ENCODE assay signal across 25 cellular contexts in the genomic region with DNA sequence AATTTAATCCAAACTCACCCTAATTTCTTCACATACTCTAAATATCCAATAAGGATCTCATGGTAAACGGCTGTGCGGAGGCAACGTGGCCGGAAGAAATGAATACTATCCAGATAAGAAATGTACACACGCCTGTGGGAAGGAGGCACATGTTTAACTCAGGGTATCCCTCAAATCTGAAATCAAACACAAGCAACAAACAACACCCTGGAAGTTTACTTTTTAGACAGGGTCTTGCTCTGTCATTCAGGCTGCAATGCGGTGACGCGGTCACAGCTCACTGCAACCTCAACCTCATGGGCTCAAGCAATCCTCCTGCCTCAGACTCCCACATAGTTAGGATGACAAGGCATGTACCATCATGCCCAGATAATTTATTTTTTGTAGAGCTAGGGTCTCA.
"Had no signal": no experiment of that assay in that cellular context is flagged by ENCODE, and none has a peak within 500 bp of the region (broad histone marks: within the 10 kb centered on the region; RNA-seq: fewer than 3 reads in every experiment).

No MANE protein-coding gene starts in this region.

- H3K27ac Mint-ChIP-seq: activated CD8-positive, alpha-beta T cell treated with anti-CD3 and anti-CD28 coated beads, Interleukin-2, amount 10 ng/mL, durations not matched to agents 7 days and 5 days; activated naive CD4-positive, alpha-beta T cell treated with anti-CD3 and anti-CD28 coated beads, Interleukin-2, amount 10 ng/mL, durations not matched to agents 7 days and 5 days; dendritic cell treated with granulocyte-macrophage colony-stimulating factor and Interleukin-4, amounts not matched to agents 40 ng/mL and 50 ng/mL, for 4 days; T-cell had no signal

- H3K9me3 ChIP-seq: left ventricle myocardium inferior, psoas muscle, right atrium auricular region, tibial artery had no signal

- H3K4me3 ChIP-seq: cardiac muscle cell, left ventricle myocardium inferior, psoas muscle, right atrium auricular region, tibial artery had no signal

- H3K27me3 ChIP-seq: cardiac muscle cell, foreskin keratinocyte, right atrium auricular region, tibial artery had no signal

- H3K9me3 Mint-ChIP-seq: activated naive CD4-positive, alpha-beta T cell treated with anti-CD3 and anti-CD28 coated beads, Interleukin-2, amount 10 ng/mL, durations not matched to agents 7 days and 5 days; activated naive CD8-positive, alpha-beta T cell treated with anti-CD3 and anti-CD28 coated beads, Interleukin-2, amount 50 U/mL, for 24 hours; dendritic cell treated with granulocyte-macrophage colony-stimulating factor and Interleukin-4, amounts not matched to agents 40 ng/mL and 50 ng/mL, for 4 days; immature natural killer cell; mesothelial cell of epicardium; naive thymus-derived CD8-positive, alpha-beta T cell; stimulated activated naive CD8-positive, alpha-beta T cell treated with anti-CD3 and anti-CD28 coated beads, Interleukin-15, amount 100 ng/mL, for 72 hours; T-cell had no signal

- DNase-seq: activated CD4-positive, alpha-beta T cell treated with anti-CD3 and anti-CD28 coated beads for 1 hour; activated CD4-positive, alpha-beta T cell treated with anti-CD3 and anti-CD28 coated beads, Interleukin-2, amount 50 U/mL, for 1 hour; activated CD8-positive, alpha-beta T cell treated with anti-CD3 and anti-CD28 coated beads, Interleukin-2, amount 10 ng/mL, durations not matched to agents 7 days and 5 days; activated effector memory CD4-positive, alpha-beta T cell treated with Interleukin-2 at 50 U/mL for 16 hours; activated naive CD4-positive, alpha-beta T cell treated with anti-CD3 and anti-CD28 coated beads, Interleukin-2, amount 10 ng/mL, durations not matched to agents 7 days and 5 days; activated naive CD8-positive, alpha-beta T cell treated with anti-CD3 and anti-CD28 coated beads, Interleukin-2, amount 50 U/mL, for 24 hours; activated T-cell treated with anti-CD3 and anti-CD28 coated beads, Interleukin-2, amount 50 U/mL, for 48 hours; effector CD4-positive, alpha-beta T cell; foreskin keratinocyte; immature natural killer cell; kidney glomerular epithelial cell; left ventricle myocardium inferior; naive thymus-derived CD8-positive, alpha-beta T cell; psoas muscle; stimulated activated CD4-positive, alpha-beta T cell treated with anti-CD3 and anti-CD28 coated beads, Interleukin-1b, Interleukin-23, amount 100 ng/mL, for 48 hours; stimulated activated naive CD8-positive, alpha-beta T cell treated with anti-CD3 and anti-CD28 coated beads, Interleukin-15, amount 100 ng/mL, for 72 hours; T-cell; WERI-Rb-1 had no signal

- H3K4me1 Mint-ChIP-seq: activated naive CD4-positive, alpha-beta T cell treated with anti-CD3 and anti-CD28 coated beads, Interleukin-2, amount 10 ng/mL, durations not matched to agents 7 days and 5 days; activated naive CD8-positive, alpha-beta T cell treated with anti-CD3 and anti-CD28 coated beads, Interleukin-2, amount 50 U/mL, for 24 hours; mesothelial cell of epicardium; stimulated activated naive CD8-positive, alpha-beta T cell treated with anti-CD3 and anti-CD28 coated beads, Interleukin-15, amount 100 ng/mL, for 72 hours; T-cell had no signal

- ATAC-seq: activated CD8-positive, alpha-beta T cell treated with anti-CD3 and anti-CD28 coated beads, Interleukin-2, amount 10 ng/mL, durations not matched to agents 7 days and 5 days; activated naive CD8-positive, alpha-beta T cell treated with anti-CD3 and anti-CD28 coated beads, Interleukin-2, amount 50 U/mL, for 24 hours; foreskin keratinocyte; naive thymus-derived CD8-positive, alpha-beta T cell; psoas muscle; stimulated activated naive CD8-positive, alpha-beta T cell treated with anti-CD3 and anti-CD28 coated beads, Interleukin-15, amount 100 ng/mL, for 72 hours; T-cell had no signal

- H3K27me3 Mint-ChIP-seq: activated naive CD4-positive, alpha-beta T cell treated with anti-CD3 and anti-CD28 coated beads, Interleukin-2, amount 10 ng/mL, durations not matched to agents 7 days and 5 days; activated naive CD8-positive, alpha-beta T cell treated with anti-CD3 and anti-CD28 coated beads, Interleukin-2, amount 50 U/mL, for 24 hours; dendritic cell treated with granulocyte-macrophage colony-stimulating factor and Interleukin-4, amounts not matched to agents 40 ng/mL and 50 ng/mL, for 4 days; naive thymus-derived CD8-positive, alpha-beta T cell; stimulated activated naive CD8-positive, alpha-beta T cell treated with anti-CD3 and anti-CD28 coated beads, Interleukin-15, amount 100 ng/mL, for 72 hours; T-cell had no signal

- H3K4me3 Mint-ChIP-seq: activated CD8-positive, alpha-beta T cell treated with anti-CD3 and anti-CD28 coated beads, Interleukin-2, amount 10 ng/mL, durations not matched to agents 7 days and 5 days; activated naive CD4-positive, alpha-beta T cell treated with anti-CD3 and anti-CD28 coated beads, Interleukin-2, amount 10 ng/mL, durations not matched to agents 7 days and 5 days; activated naive CD8-positive, alpha-beta T cell treated with anti-CD3 and anti-CD28 coated beads, Interleukin-2, amount 50 U/mL, for 24 hours; dendritic cell treated with granulocyte-macrophage colony-stimulating factor and Interleukin-4, amounts not matched to agents 40 ng/mL and 50 ng/mL, for 4 days; immature natural killer cell; mesothelial cell of epicardium; naive thymus-derived CD8-positive, alpha-beta T cell; stimulated activated naive CD8-positive, alpha-beta T cell treated with anti-CD3 and anti-CD28 coated beads, Interleukin-15, amount 100 ng/mL, for 72 hours; T-cell had no signal

- H3K4me1 ChIP-seq: foreskin keratinocyte, left ventricle myocardium inferior, psoas muscle, right atrium auricular region, tibial artery had no signal

- FAIRE-seq: TTC549, urothelium cell line had no signal

- H3K27ac ChIP-seq: cardiac muscle cell, foreskin keratinocyte, left ventricle myocardium inferior, psoas muscle, right atrium auricular region, tibial artery, WERI-Rb-1 had no signal
